ENCODE assay signal across 13 cellular contexts in genomic region chr3:46660543-46661523, GRCh38. TPM values are rescaled to one million over a fixed set of nuclear protein-coding genes. Genes with fewer than 3 reads are reported as not detected.
DNase-seq lines count a peak whose midpoint lies in the region; ATAC-seq, FAIRE-seq and TF ChIP-seq lines count a peak whose summit lies in the region.
"Had no signal": no experiment of that assay in that cellular context is flagged by ENCODE, and none has a peak within 500 bp of the region (broad histone marks: within the 10 kb centered on the region; RNA-seq: fewer than 3 reads in every experiment).

No MANE protein-coding gene starts in this region.

- H4K91ac ChIP-seq in H9 (ENCODE audit: insufficient read length, low read depth, low read length) = no peak overlapping the region

- no peak for FAIRE-seq in astrocyte (lab: Jason Lieb, UNC)

- intact Hi-C loops in ovary (cut with DNase I) = no loop called here

- no peak overlapping the region for H2BK15ac ChIP-seq in H9 (ENCODE audit: low read depth, low read length)

- H4K20me1 ChIP-seq in BLaER1 = no peaks in the 10 kb centered on the region
- no peaks in the 10 kb centered on the region for H4K20me1 ChIP-seq in H9 (ENCODE audit: control insufficient read depth, insufficient read depth, insufficient read length)
- H4K20me1 ChIP-seq in astrocyte (ENCODE audit: insufficient read depth, low read length) = no peaks in the 10 kb centered on the region

- no peak overlapping the region for H3T11ph ChIP-seq in H9 (ENCODE audit: low read length)

- TF ChIP-seq POLR2A in ovary (IDR thresholded peaks at IDR 0.05) = no peak

- no peak overlapping the region for H4K5ac ChIP-seq in H9 (ENCODE audit: insufficient read length, low read depth, low read length)

- no peak overlapping the region for H3K14ac ChIP-seq in H9 (ENCODE audit: insufficient read depth, low read length)

- H3K4me2 ChIP-seq in BLaER1 = peak overlapping the region; percentile 74
- no peak overlapping the region for H3K4me2 ChIP-seq in H9 (ENCODE audit: insufficient read depth, insufficient read length, low read length)
- no peak overlapping the region for H3K4me2 ChIP-seq in astrocyte (ENCODE audit: low read length)

- H3K23me2 ChIP-seq in H9 (ENCODE audit: insufficient read length, low read depth, low read length, poor library complexity, severe bottlenecking) = no peaks in the 10 kb centered on the region

- no peak for TF ChIP-seq EP300 in ovary (IDR thresholded peaks at IDR 0.05)

- H3K27ac ChIP-seq in BLaER1 = no peak overlapping the region
- no peak overlapping the region for H3K27ac ChIP-seq in H9 (ENCODE audit: insufficient read length, low read depth, low read length)
- no peak overlapping the region for H3K27ac ChIP-seq in astrocyte (ENCODE audit: low read depth, low read length)
- no peak overlapping the region for H3K27ac ChIP-seq in ovary
- H3K27ac ChIP-seq: ascending aorta, left lung, SJCRH30 had no signal

- TF ChIP-seq CTCF in H9 (conservative IDR thresholded peaks at IDR 0.05) = no peak
- no peak for TF ChIP-seq CTCF in astrocyte (IDR thresholded peaks at IDR 0.05; ENCODE audit: insufficient read depth, low read depth, low read length)
- no peak for TF ChIP-seq CTCF in ovary (IDR thresholded peaks at IDR 0.05)

- CTCF ChIA-PET in activated CD4-positive, alpha-beta T cell treated with anti-CD3 and anti-CD28 coated beads, Interleukin-2, amount 10 ng/mL, durations not matched to agents 7 days and 5 days (lab: Charles Lee) = interaction anchor here (1.3 kb wide), 1 partner anchor 12 kb away, joined by 4 read pairs; no protein-coding TSS in a partner anchor

- H3K36me3 Mint-ChIP-seq in H9 (ENCODE audit: insufficient read depth in 1 of 3, low read depth in 3 of 3) (no peaks in the 10 kb centered on the region), astrocyte (ENCODE audit: low read depth, unreplicated experiment) (no peaks in the 10 kb centered on the region)
- no peaks in the 10 kb centered on the region for H3K36me3 Mint-ChIP-seq in activated CD4-positive, alpha-beta T cell treated with anti-CD3 and anti-CD28 coated beads, Interleukin-2, amount 10 ng/mL, durations not matched to agents 7 days and 5 days (ENCODE audit: low read depth)
- H3K36me3 Mint-ChIP-seq: CD4-positive, alpha-beta memory T cell had no signal

- no peaks in the 10 kb centered on the region for H3K79me2 ChIP-seq in H9 (ENCODE audit: insufficient read depth, low read length)
- H3K79me2 ChIP-seq in astrocyte (ENCODE audit: insufficient read depth, low read length) = no peaks in the 10 kb centered on the region

- H2BK5ac ChIP-seq in H9 (ENCODE audit: insufficient read length, low read length) = no peak overlapping the region

- H3K79me1 ChIP-seq in H9 (ENCODE audit: insufficient read depth, low read depth, low read length, poor library complexity, severe bottlenecking) = no peaks in the 10 kb centered on the region

- H3K27me3 Mint-ChIP-seq in H9 (ENCODE audit: low read depth) (peaks cover 6% of the 10 kb centered on the region), astrocyte (ENCODE audit: low read depth, unreplicated experiment) (peaks cover 37% of the 10 kb centered on the region)
- peaks cover 7% of the 10 kb centered on the region for H3K27me3 Mint-ChIP-seq in activated CD4-positive, alpha-beta T cell treated with anti-CD3 and anti-CD28 coated beads, Interleukin-2, amount 10 ng/mL, durations not matched to agents 7 days and 5 days

- no peak overlapping the region for H3K18ac ChIP-seq in H9 (ENCODE audit: insufficient read length, low read depth, low read length)

- no peak overlapping the region for H3K23ac ChIP-seq in H9 (ENCODE audit: insufficient read length, low read depth, low read length)

- no peak overlapping the region for H3K56ac ChIP-seq in H9 (ENCODE audit: insufficient read length, low read depth, low read length)

- H3K36me3 ChIP-seq in BLaER1 (no peaks in the 10 kb centered on the region), astrocyte (ENCODE audit: insufficient read depth, low read length) (no peaks in the 10 kb centered on the region), ovary (no peaks in the 10 kb centered on the region)
- H3K36me3 ChIP-seq: ascending aorta, left lung, SJCRH30 had no signal

- H3K9me3 Mint-ChIP-seq in H9 (no peaks in the 10 kb centered on the region; a peak in 1 of 5 replicates), astrocyte (ENCODE audit: unreplicated experiment) (peaks cover 3% of the 10 kb centered on the region)
- H3K9me3 Mint-ChIP-seq in activated CD4-positive, alpha-beta T cell treated with anti-CD3 and anti-CD28 coated beads, Interleukin-2, amount 10 ng/mL, durations not matched to agents 7 days and 5 days = no peaks in the 10 kb centered on the region
- H3K9me3 Mint-ChIP-seq: CD4-positive, alpha-beta memory T cell had no signal

- H3K9ac ChIP-seq in BLaER1 = no peak overlapping the region
- H3K9ac ChIP-seq in H9 (ENCODE audit: extremely low read depth, insufficient read length, low read length) = no peak overlapping the region
- H3K9ac ChIP-seq in astrocyte (ENCODE audit: low read length) = no peak overlapping the region

- no peak overlapping the region for H3K4ac ChIP-seq in H9 (ENCODE audit: low read depth, low read length)

- peak; percentile 28 for DNase-seq in H9
- no peak for DNase-seq in astrocyte (ENCODE audit: low read depth)
- DNase-seq in left lobe of liver (ENCODE audit: low spot score) = peak; percentile 84
- no peak for DNase-seq in ovary
- DNase-seq in mucosa of gallbladder (ENCODE audit: low spot score) = no peak
- no peak for DNase-seq in activated CD4-positive, alpha-beta T cell treated with anti-CD3 and anti-CD28 coated beads, Interleukin-2, amount 10 ng/mL, durations not matched to agents 7 days and 5 days
- DNase-seq: activated CD4-positive, alpha-beta T cell treated with anti-CD3 and anti-CD28 coated beads, Interleukin-2, amount 50 U/mL, for 48 hours; CD4-positive, alpha-beta memory T cell had no signal

- no CpG with 5 or more reads among the region's 9 CpGs for WGBS in H9 (ENCODE audit: extremely low coverage, insufficient read length, low lambda C conversion rate)
- 51 to 55% (median 54%) methylated on average over 9 of the region's 9 CpGs for WGBS in ovary, 3 donors

- no peak overlapping the region for H4K8ac ChIP-seq in H9 (replicated peaks; ENCODE audit: insufficient read length, low read depth, low read length)

- H3K27ac Mint-ChIP-seq in H9 (0 out of 7 replicates have a peak overlapping the region, but pooled peaks of 1 of the 3 experiments have one; percentile 25), astrocyte (ENCODE audit: unreplicated experiment) (peak overlapping the region; percentile 2)
- H3K27ac Mint-ChIP-seq in activated CD4-positive, alpha-beta T cell treated with anti-CD3 and anti-CD28 coated beads, Interleukin-2, amount 10 ng/mL, durations not matched to agents 7 days and 5 days = no peak overlapping the region
- H3K27ac Mint-ChIP-seq: CD4-positive, alpha-beta memory T cell had no signal

- H3K4me1 Mint-ChIP-seq in H9 (peaks cover 72 to 76% of the 10 kb centered on the region in 2 experiments), astrocyte (ENCODE audit: low read depth, unreplicated experiment) (peaks cover 26% of the 10 kb centered on the region)
- H3K4me1 Mint-ChIP-seq in activated CD4-positive, alpha-beta T cell treated with anti-CD3 and anti-CD28 coated beads, Interleukin-2, amount 10 ng/mL, durations not matched to agents 7 days and 5 days = peaks cover 3% of the 10 kb centered on the region

- peak; percentile 87 for ATAC-seq in left lobe of liver
- ATAC-seq in HG03571 (IDR thresholded peaks at IDR 0.05; ENCODE audit: unreplicated experiment) = no peak
- ATAC-seq: left lung had no signal

- no peaks in the 10 kb centered on the region for H3K27me3 ChIP-seq in BLaER1
- H3K27me3 ChIP-seq in H9 (ENCODE audit: insufficient read depth, low read length) = no peaks in the 10 kb centered on the region
- H3K27me3 ChIP-seq in astrocyte (ENCODE audit: insufficient read depth, low read length) = peaks cover 2% of the 10 kb centered on the region
- no peaks in the 10 kb centered on the region for H3K27me3 ChIP-seq in ovary
- H3K27me3 ChIP-seq: ascending aorta, left lung, SJCRH30 had no signal

- H2AK5ac ChIP-seq in H9 (ENCODE audit: insufficient read length, low read length) = no peak overlapping the region

- no peaks in the 10 kb centered on the region for H3K9me3 ChIP-seq in BLaER1
- H3K9me3 ChIP-seq in H9 (ENCODE audit: control insufficient read depth, low read depth, low read length) = no peaks in the 10 kb centered on the region
- no peaks in the 10 kb centered on the region for H3K9me3 ChIP-seq in astrocyte (ENCODE audit: insufficient read depth, low read depth, low read length)
- no peaks in the 10 kb centered on the region for H3K9me3 ChIP-seq in ovary
- H3K9me3 ChIP-seq: ascending aorta, left lung, SJCRH30 had no signal

- H3K4me3 ChIP-seq in BLaER1 = no peak overlapping the region
- H3K4me3 ChIP-seq in astrocyte (ENCODE audit: insufficient read depth, low read depth, low read length) = no peak overlapping the region
- no peak overlapping the region for H3K4me3 ChIP-seq in ovary
- H3K4me3 ChIP-seq: ascending aorta, left lung, SJCRH30 had no signal

- H2AFZ ChIP-seq in H9 (ENCODE audit: low read length) (no peak overlapping the region), astrocyte (ENCODE audit: low read depth, low read length) (no peak overlapping the region)

- POLR2A ChIA-PET in activated CD4-positive, alpha-beta T cell treated with anti-CD3 and anti-CD28 coated beads, Interleukin-2, amount 10 ng/mL, durations not matched to agents 7 days and 5 days (lab: Charles Lee) = no interaction called here

- peaks cover 47% of the 10 kb centered on the region for H3K4me1 ChIP-seq in BLaER1
- H3K4me1 ChIP-seq in H9 (ENCODE audit: insufficient read depth, low read length) = peaks cover 18% of the 10 kb centered on the region; the same call in 1 of the 2 replicates
- peaks cover 10% of the 10 kb centered on the region for H3K4me1 ChIP-seq in astrocyte (ENCODE audit: insufficient read depth, low read length)
- H3K4me1 ChIP-seq in ovary (ENCODE audit: insufficient read depth) = peaks cover 7% of the 10 kb centered on the region
- H3K4me1 ChIP-seq: ascending aorta had no signal

- no peak overlapping the region for H2BK120ac ChIP-seq in H9 (ENCODE audit: low read depth, low read length, poor library complexity, severe bottlenecking)

- H2BK20ac ChIP-seq in H9 (ENCODE audit: low read depth, low read length, poor library complexity, severe bottlenecking) = no peak overlapping the region

- no peak overlapping the region for H2BK12ac ChIP-seq in H9 (ENCODE audit: insufficient read length, low read depth, low read length)

- H3K4me3 Mint-ChIP-seq in H9 (no peak overlapping the region; a peak in 2 of 5 replicates), astrocyte (ENCODE audit: unreplicated experiment) (no peak overlapping the region)
- no peak overlapping the region for H3K4me3 Mint-ChIP-seq in activated CD4-positive, alpha-beta T cell treated with anti-CD3 and anti-CD28 coated beads, Interleukin-2, amount 10 ng/mL, durations not matched to agents 7 days and 5 days
- H3K4me3 Mint-ChIP-seq: CD4-positive, alpha-beta memory T cell had no signal

RNA-seq across cellular contexts. Expression of gene ALS2CL, which starts 32.6 kb away (rescaled TPM):
- 4.9 and 5.0 TPM in 2 replicates for total RNA-seq in H9 (2021)
- total RNA-seq in astrocyte = 8.5 and 13.5 TPM in 2 replicates
- total RNA-seq in left lobe of liver = 24.2 TPM
- 10 to 100 TPM in 1 of 7 donors, 1 to 10 TPM in 6; 5.7 to 13.2 (median 6.8) TPM for total RNA-seq in ovary
- 1 to 10 TPM; 3.3 to 4.9 TPM for polyA plus RNA-seq in ovary
- 43.8 TPM for total RNA-seq in mucosa of gallbladder
- total RNA-seq in activated CD4-positive, alpha-beta T cell treated with anti-CD3 and anti-CD28 coated beads, Interleukin-2, amount 10 ng/mL, durations not matched to agents 7 days and 5 days = 10 to 100 TPM; 15.5 to 16.6 TPM

RNA-seq across cellular contexts. Expression of gene TMIE, which starts 40.4 kb away (rescaled TPM):
- total RNA-seq in H9 (2021) = 0.63 and 0.66 TPM in 2 replicates
- 0.34 and 0.53 TPM in 2 replicates for total RNA-seq in astrocyte
- 0.33 TPM for total RNA-seq in left lobe of liver
- total RNA-seq in ovary = 1 to 10 TPM in 3 of 7 donors, under 1 TPM in 3, not detected in 1; 0.50 to 2.4 (median 1.0) TPM
- 1 to 10 TPM in 1 of 2 donors, under 1 TPM in 1; 0.40 to 1.3 TPM for polyA plus RNA-seq in ovary
- 0.29 TPM for total RNA-seq in mucosa of gallbladder
- 1 to 10 TPM; 1.2 to 1.6 TPM for total RNA-seq in activated CD4-positive, alpha-beta T cell treated with anti-CD3 and anti-CD28 coated beads, Interleukin-2, amount 10 ng/mL, durations not matched to agents 7 days and 5 days

RNA-seq across cellular contexts. Expression of gene FAM240A, which starts 48.5 kb away (rescaled TPM):
- total RNA-seq in H9 (2021) (0.11 TPM in 1 of 2 replicates, not detected in the other), astrocyte (not detected in 2 replicates), left lobe of liver (not detected), ovary (under 1 TPM in 1 of 7 donors, not detected in 6; 0.17 TPM), mucosa of gallbladder (not detected)
- not detected for polyA plus RNA-seq in ovary
- total RNA-seq in activated CD4-positive, alpha-beta T cell treated with anti-CD3 and anti-CD28 coated beads, Interleukin-2, amount 10 ng/mL, durations not matched to agents 7 days and 5 days = not detected
- total RNA-seq: ascending aorta; CD4-positive, alpha-beta memory T cell; left lung; SJCRH30 had no signal
- polyA plus RNA-seq: CD4-positive, alpha-beta memory T cell had no signal

RNA-seq across cellular contexts. Expression of gene PRSS50, which starts 56.8 kb away (rescaled TPM):
- 0.24 and 0.59 TPM in 2 replicates for total RNA-seq in H9 (2021)
- total RNA-seq in astrocyte = not detected in 2 replicates
- 0.13 TPM for total RNA-seq in left lobe of liver
- total RNA-seq in ovary = under 1 TPM; 0.12 to 0.69 (median 0.35) TPM
- polyA plus RNA-seq in ovary = under 1 TPM in 1 of 2 donors, not detected in 1; 0.23 TPM
- 0.17 TPM for total RNA-seq in mucosa of gallbladder
- total RNA-seq in activated CD4-positive, alpha-beta T cell treated with anti-CD3 and anti-CD28 coated beads, Interleukin-2, amount 10 ng/mL, durations not matched to agents 7 days and 5 days = not detected
- total RNA-seq: ascending aorta; CD4-positive, alpha-beta memory T cell; SJCRH30 had no signal
- polyA plus RNA-seq: CD4-positive, alpha-beta memory T cell had no signal

Comparison
In these comparisons a context has a peak if more than half of its experiments do, and no peak if none do; other contexts are left out.
1. DNase-seq: peak in H9 (single experiment) and left lobe of liver (single experiment); none in astrocyte (single experiment), ovary (0 of 5), mucosa of gallbladder (single experiment) and activated CD4-positive, alpha-beta T cell treated with anti-CD3 and anti-CD28 coated beads, Interleukin-2, amount 10 ng/mL, durations not matched to agents 7 days and 5 days (single experiment).